ENCODE assay signal across 11 cellular contexts in genomic region chr11:11416917-11417316, GRCh38.
DNase-seq lines count a peak whose midpoint lies in the region; ATAC-seq and TF ChIP-seq lines count a peak whose summit lies in the region.
"Had no signal": no experiment of that assay in that cellular context is flagged by ENCODE, and none has a peak within 500 bp of the region (broad histone marks: within the 10 kb centered on the region; RNA-seq: fewer than 3 reads in every experiment).

No MANE protein-coding gene starts in this region.

- peak; percentile 11 for ATAC-seq in left lung

- TF ChIP-seq CTCF in astrocyte of the cerebellum (IDR thresholded peaks at IDR 0.05; ENCODE audit: low read depth, low read length, missing control alignments) (no peak), left lung (IDR thresholded peaks at IDR 0.05) (no peak), suprapubic skin (IDR thresholded peaks at IDR 0.05) (no peak)

- H3K36me3 ChIP-seq in left lung (no peaks in the 10 kb centered on the region), suprapubic skin (no peaks in the 10 kb centered on the region)
- H3K36me3 ChIP-seq: Peyer's patch had no signal

- H3K4me1 ChIP-seq in left lung = peaks cover 0 to 16% of the 10 kb centered on the region in 2 donors
- H3K4me1 ChIP-seq in suprapubic skin = peaks cover 17% of the 10 kb centered on the region

- no peak for TF ChIP-seq EP300 in suprapubic skin (IDR thresholded peaks at IDR 0.05)

- peaks cover 0 to 65% of the 10 kb centered on the region in 2 donors for H3K27me3 ChIP-seq in left lung
- H3K27me3 ChIP-seq in suprapubic skin = no peaks in the 10 kb centered on the region
- H3K27me3 ChIP-seq: Peyer's patch had no signal

- no peak for TF ChIP-seq POLR2A in suprapubic skin (IDR thresholded peaks at IDR 0.05)

- in situ Hi-C loops in astrocyte of the cerebellum (cut with HindIII; ENCODE audit: low sequenced_read_pairs) = no loop called here

- WGBS in suprapubic skin = 61% methylated on average over 4 of the region's 4 CpGs

- intact Hi-C loops in left lung (cut with DNase I) = no loop called here

- H3K9me3 ChIP-seq in left lung = no peaks in the 10 kb centered on the region
- no peaks in the 10 kb centered on the region for H3K9me3 ChIP-seq in suprapubic skin
- H3K9me3 ChIP-seq: Peyer's patch had no signal

- peak; percentile 86 for DNase-seq in AG20443 (ENCODE audit: low spot score)
- DNase-seq in M059J (ENCODE audit: low read depth) = peak; percentile 84
- peak; percentile 24 for DNase-seq in astrocyte of the cerebellum (ENCODE audit: low read depth)
- DNase-seq in left lung = no peak
- DNase-seq in midbrain (lab: John Stamatoyannopoulos, UW) = no peak
- DNase-seq in suprapubic skin (ENCODE audit: low spot score in 2 of 2) = no peak
- DNase-seq in effector CD4-positive, alpha-beta T cell = no peak
- DNase-seq in middle frontal gyrus (ENCODE audit: extremely low spot score, low spot score) = no peak
- DNase-seq: activated effector memory CD4-positive, alpha-beta T cell treated with anti-CD3 and anti-CD28 coated beads, Interleukin-2, amount 50 U/mL, for 16 hours; CD4-positive, CD25-positive, alpha-beta regulatory T cell; Peyer's patch had no signal

- H3K27ac ChIP-seq in left lung (no peak overlapping the region), suprapubic skin (no peak overlapping the region)
- H3K27ac ChIP-seq: Peyer's patch had no signal

- H3K4me3 ChIP-seq in astrocyte of the cerebellum (ENCODE audit: low read depth, low read length) (no peak overlapping the region), left lung (no peak overlapping the region), suprapubic skin (no peak overlapping the region)
- H3K4me3 ChIP-seq: Peyer's patch had no signal

Comparison
In these comparisons a context has a peak if more than half of its experiments do, and no peak if none do; other contexts are left out.
1. DNase-seq: peak in AG20443 (single experiment), M059J (single experiment) and astrocyte of the cerebellum (single experiment); none in left lung (0 of 2), midbrain (single experiment), suprapubic skin (0 of 2), effector CD4-positive, alpha-beta T cell (single experiment) and middle frontal gyrus (single experiment).